Comparison of ENCODE assay signal across 16 cellular contexts in genomic region chr10:1299041-1299726, GRCh38.
"Had no signal": no experiment of that assay in that cellular context is flagged by ENCODE, and none has a peak within 500 bp of the region (broad histone marks: within the 10 kb centered on the region; RNA-seq: fewer than 3 reads in every experiment).

No MANE protein-coding gene starts in this region.

- DNase-seq: activated CD4-positive, alpha-beta T cell treated with anti-CD3 and anti-CD28 coated beads, Interleukin-2, amount 50 U/mL, for 4 hours; activated CD4-positive, CD25-positive, alpha-beta regulatory T cell; activated gamma-delta T cell; activated naive CD8-positive, alpha-beta T cell treated with anti-CD3 and anti-CD28 coated beads for 36 hours; activated T-cell treated with anti-CD3 and anti-CD28 coated beads, Interleukin-2, amount 50 U/mL, for 48 hours; cerebellar nuclear complex; left cardiac atrium; mammary epithelial cell; naive thymus-derived CD4-positive, alpha-beta T cell; nucleus accumbens; psoas muscle; stimulated activated CD4-positive, alpha-beta T cell treated with anti-CD3 and anti-CD28 coated beads, Interleukin-2, amount 100 ng/mL, for 48 hours; stomach; thyroid gland had no signal

- H3K36me3 ChIP-seq: stomach, thyroid gland, vagina had no signal

- H3K9me3 Mint-ChIP-seq: activated naive CD8-positive, alpha-beta T cell treated with anti-CD3 and anti-CD28 coated beads for 36 hours; naive thymus-derived CD4-positive, alpha-beta T cell; T-helper 1 cell treated with Interleukin-12 subunit alpha and Interleukin-12 subunit beta and Interleukin-4 antibody, amounts not matched to agents 30 μg/mL and 1 μg/mL, for 36 hours had no signal

- H3K36me3 Mint-ChIP-seq: activated naive CD8-positive, alpha-beta T cell treated with anti-CD3 and anti-CD28 coated beads for 36 hours had no signal

- H3K27ac Mint-ChIP-seq: activated naive CD8-positive, alpha-beta T cell treated with anti-CD3 and anti-CD28 coated beads for 36 hours; naive thymus-derived CD4-positive, alpha-beta T cell; T-helper 1 cell treated with Interleukin-12 subunit alpha and Interleukin-12 subunit beta and Interleukin-4 antibody, amounts not matched to agents 30 μg/mL and 1 μg/mL, for 36 hours had no signal

- H3K27me3 ChIP-seq: thyroid gland, vagina had no signal

- H3K4me1 Mint-ChIP-seq: activated naive CD8-positive, alpha-beta T cell treated with anti-CD3 and anti-CD28 coated beads for 36 hours had no signal

- H3K4me3 ChIP-seq: psoas muscle, stomach, thyroid gland, vagina had no signal

- H3K9me3 ChIP-seq: psoas muscle, thyroid gland, vagina had no signal

- H3K4me1 ChIP-seq: psoas muscle, stomach, thyroid gland had no signal

- ATAC-seq: left cardiac atrium; naive thymus-derived CD4-positive, alpha-beta T cell; psoas muscle had no signal

- H3K27ac ChIP-seq: psoas muscle, stomach, thyroid gland, vagina had no signal

- H3K4me3 Mint-ChIP-seq: activated naive CD8-positive, alpha-beta T cell treated with anti-CD3 and anti-CD28 coated beads for 36 hours; T-helper 1 cell treated with Interleukin-12 subunit alpha and Interleukin-12 subunit beta and Interleukin-4 antibody, amounts not matched to agents 30 μg/mL and 1 μg/mL, for 36 hours had no signal
